ENCODE assay signal across 8 cellular contexts in the genomic region with DNA sequence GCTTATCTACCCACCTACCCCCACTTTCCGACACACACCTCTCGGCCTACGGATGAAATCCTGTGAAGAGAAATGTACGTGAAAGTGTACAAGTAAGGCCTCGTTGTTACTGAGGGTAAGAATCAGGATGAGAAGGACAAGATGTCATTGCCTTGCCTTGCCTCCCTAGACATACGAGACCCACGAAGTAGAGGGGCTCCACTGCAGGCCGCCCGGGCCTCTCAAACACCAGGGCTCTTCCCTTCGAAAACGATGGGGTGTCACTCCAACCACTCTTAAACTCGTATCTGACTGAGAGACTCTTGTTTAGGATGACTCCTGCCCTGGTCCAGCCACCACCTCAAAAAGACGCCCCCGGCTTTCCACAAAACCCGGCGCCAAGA. TPM values are rescaled to one million over a fixed set of nuclear protein-coding genes. Genes with fewer than 3 reads are reported as not detected.
DNase-seq lines count a peak whose midpoint lies in the region; ATAC-seq, FAIRE-seq and TF ChIP-seq lines count a peak whose summit lies in the region.

No MANE protein-coding gene starts in this region.

- peak overlapping the region; percentile 75 to 98 (median 87) for H3K4me3 ChIP-seq in BLaER1 treated with 17β-estradiol and CSF1 and Interleukin-3, amounts not matched to agents 10 nM and 100 nM
- H3K4me3 ChIP-seq in cardiac fibroblast (replicated peaks in 1 of 2; ENCODE audit: low read depth in 2 of 2, low read length in 2 of 2) (peak overlapping the region; percentile 91 to 94), mucosa of rectum (ENCODE audit: low read length in 2 of 2) (peak overlapping the region; percentile 88)

- TF ChIP-seq CTCF in cardiac fibroblast (IDR thresholded peaks at IDR 0.05; ENCODE audit: low read depth, low read length) = no peak

- H3K27ac ChIP-seq in BLaER1 treated with 17β-estradiol and CSF1 and Interleukin-3, amounts not matched to agents 10 nM and 100 nM = peak overlapping the region; percentile 41 to 97 (median 86); a peak in 21 of 22 replicates
- peak overlapping the region in 1 of 2 donors; percentile 67 for H3K27ac ChIP-seq in mucosa of rectum (ENCODE audit: low read depth in 2 of 2, low read length in 2 of 2)

- peak overlapping the region; percentile 81 to 97 (median 89) for H3K9ac ChIP-seq in BLaER1 treated with 17β-estradiol and CSF1 and Interleukin-3, amounts not matched to agents 10 nM and 100 nM
- H3K9ac ChIP-seq in mucosa of rectum (ENCODE audit: low read depth in 1 of 2, low read length in 2 of 2) = peak overlapping the region; percentile 81 to 85

- H4K20me1 ChIP-seq in BLaER1 treated with 17β-estradiol and CSF1 and Interleukin-3, amounts not matched to agents 10 nM and 100 nM = peaks cover 0 to 18% (median 9%) of the 10 kb centered on the region in 11 experiments; a peak in 8 of 22 replicates

- peak; percentile 13 for ATAC-seq in GM21360 (IDR thresholded peaks at IDR 0.05; ENCODE audit: unreplicated experiment)

- FAIRE-seq in frontal cortex (lab: Jason Lieb, UNC) = no peak

- peaks cover 0 to 36% (median 11%) of the 10 kb centered on the region in 11 experiments; a peak in 8 of 22 replicates for H3K36me3 ChIP-seq in BLaER1 treated with 17β-estradiol and CSF1 and Interleukin-3, amounts not matched to agents 10 nM and 100 nM
- H3K36me3 ChIP-seq in mucosa of rectum (ENCODE audit: control insufficient read depth in 2 of 2, insufficient read depth in 2 of 2, low read length in 2 of 2) = no peaks in the 10 kb centered on the region

- no peaks in the 10 kb centered on the region for H3K27me3 ChIP-seq in BLaER1 treated with 17β-estradiol and CSF1 and Interleukin-3, amounts not matched to agents 10 nM and 100 nM
- no peaks in the 10 kb centered on the region for H3K27me3 ChIP-seq in mucosa of rectum (ENCODE audit: control insufficient read depth in 2 of 2, insufficient read depth in 2 of 2, low read length in 2 of 2)

- H3K4me2 ChIP-seq in BLaER1 treated with 17β-estradiol and CSF1 and Interleukin-3, amounts not matched to agents 10 nM and 100 nM = peak overlapping the region; percentile 73 to 88 (median 82)

- H3K4me1 ChIP-seq in BLaER1 treated with 17β-estradiol and CSF1 and Interleukin-3, amounts not matched to agents 10 nM and 100 nM = peaks cover 21 to 49% (median 31%) of the 10 kb centered on the region in 10 experiments; a peak in 18 of 20 replicates
- peaks cover 6 to 7% of the 10 kb centered on the region in 2 donors for H3K4me1 ChIP-seq in mucosa of rectum (ENCODE audit: control insufficient read depth in 2 of 2, insufficient read depth in 2 of 2, low read length in 2 of 2)

- H3K9me3 ChIP-seq in BLaER1 treated with 17β-estradiol and CSF1 and Interleukin-3, amounts not matched to agents 10 nM and 100 nM (replicated peaks in 1 of 11) = no peaks in the 10 kb centered on the region
- no peaks in the 10 kb centered on the region for H3K9me3 ChIP-seq in mucosa of rectum (ENCODE audit: control insufficient read depth in 2 of 2, low read length in 2 of 2)

- peak; percentile 15 for DNase-seq in LoVo (ENCODE audit: low spot score)
- peak in 1 of 2 donors; percentile 21 for DNase-seq in cardiac fibroblast (ENCODE audit: low read depth in 2 of 2)
- no peak for DNase-seq in frontal cortex (ENCODE audit: low spot score in 2 of 2)
- DNase-seq in SHP77 (lab: John Stamatoyannopoulos, UW) = no peak
- DNase-seq in cerebellum (ENCODE audit: low spot score) = no peak

RNA-seq across cellular contexts. Expression of a gene that starts 0.5 kb away (rescaled TPM):
- total RNA-seq in frontal cortex (26.5 TPM), cerebellum (38.3 TPM)

RNA-seq across cellular contexts. Expression of a gene that starts 32.6 kb away (rescaled TPM):
- 15.5 TPM for total RNA-seq in frontal cortex
- 20.5 TPM for total RNA-seq in cerebellum

RNA-seq across cellular contexts. Expression of a gene that starts 52.0 kb away (rescaled TPM):
- total RNA-seq in frontal cortex (not detected), cerebellum (0.27 TPM)
